Comparison of ENCODE assay signal across 1 cellular context in the genomic region with DNA sequence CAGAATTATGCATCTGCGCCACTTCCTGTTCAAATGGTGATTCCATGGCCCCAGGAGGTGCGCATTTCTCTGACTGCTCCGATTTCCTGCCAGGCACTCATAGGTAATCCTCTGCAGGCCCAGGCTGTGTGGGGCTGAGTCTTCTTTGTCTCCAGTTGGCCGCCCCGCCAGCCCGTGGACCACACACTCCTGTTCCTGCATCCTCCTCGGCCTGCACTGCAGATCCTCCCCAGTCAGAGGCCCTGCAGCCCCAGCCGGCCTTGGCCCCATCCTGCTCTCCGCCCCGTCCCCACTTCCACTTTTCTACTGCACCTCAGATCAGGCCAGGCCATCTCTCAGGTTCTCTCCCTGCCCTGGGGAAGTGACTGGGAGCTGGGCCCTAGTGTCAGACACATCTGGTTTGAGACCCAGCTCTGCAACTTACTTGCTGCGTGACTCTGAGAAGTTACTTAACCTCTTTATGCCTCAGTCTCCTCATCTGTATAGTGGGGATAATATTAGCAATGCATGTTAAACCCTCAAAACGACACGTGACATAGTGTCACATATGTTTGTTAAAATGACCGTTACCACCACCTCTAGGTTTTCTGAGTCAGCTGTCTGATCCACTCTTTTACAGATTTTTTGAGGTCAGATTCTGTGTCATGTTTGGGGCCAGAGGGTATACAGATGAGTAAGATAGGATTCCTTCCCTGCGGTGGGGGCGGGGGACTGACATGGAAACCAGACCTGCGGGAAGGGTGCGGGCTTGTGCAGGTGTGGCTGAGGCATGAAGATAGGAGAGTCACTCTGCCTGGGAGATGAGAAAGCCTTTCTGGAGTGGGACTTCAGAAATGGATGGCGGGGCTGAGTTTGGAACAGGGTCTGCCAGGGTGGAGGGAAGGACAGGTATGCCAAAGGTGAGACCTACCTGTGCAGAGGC.
A peak's percentile ranks its signal among the peaks of the same experiment; 100 is the strongest.
TF ChIP-seq lines count a peak whose summit lies in the region.

No MANE protein-coding gene starts in this region.

TF ChIP-seq in HepG2, 621 proteins besides CTCF, POLR2A, EP300 and RAD21:
- TF ChIP-seq ZNF629 (CRISPR knock-in tag; conservative IDR thresholded peaks at IDR 0.05) (peak; percentile 86), FOXO1 (CRISPR knock-in tag; IDR thresholded peaks at IDR 0.05) (no peak), CHD4 (IDR thresholded peaks at IDR 0.05; ENCODE audit: borderline replicate concordance, low read length) (0 out of 2 replicates have a peak, but pooled peaks have one; percentile 47), ZNF720 (CRISPR knock-in tag; IDR thresholded peaks at IDR 0.05) (no peak)
